ENCODE assay signal across 27 cellular contexts in the genomic region with DNA sequence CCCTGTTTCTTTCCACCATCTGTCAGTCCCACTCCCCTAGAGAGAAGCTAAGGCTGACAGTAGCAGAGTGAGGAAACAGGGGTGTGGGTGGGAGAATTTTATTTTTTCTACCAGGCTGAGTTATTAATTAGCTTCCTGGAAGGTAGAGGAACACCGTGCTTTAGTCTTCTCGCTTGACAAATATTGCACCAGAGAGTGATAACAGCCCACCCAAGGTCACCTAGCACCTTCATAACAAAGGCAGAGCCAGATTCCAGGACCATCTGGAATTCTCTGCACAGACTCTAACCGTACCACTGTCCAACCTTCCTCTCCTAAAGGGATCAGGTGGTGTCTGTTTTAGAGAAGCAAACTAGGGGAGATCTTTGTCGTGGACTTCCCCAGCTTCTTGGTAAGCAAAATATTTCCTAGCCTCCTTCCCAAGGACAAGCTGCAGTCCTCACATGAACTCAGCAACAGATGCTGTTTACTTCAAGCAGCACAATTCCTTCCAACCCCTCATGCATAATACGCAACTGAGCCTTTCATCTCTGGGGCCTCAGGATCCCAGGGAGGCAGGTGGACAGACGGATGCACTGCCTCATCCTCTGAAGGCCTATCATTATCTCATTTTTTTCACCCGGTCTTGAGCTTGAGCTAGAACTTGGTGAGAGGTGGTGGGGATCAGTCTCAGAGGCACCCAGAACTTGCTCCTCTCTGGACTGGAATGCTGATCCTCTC.
"Had no signal": no experiment of that assay in that cellular context is flagged by ENCODE, and none has a peak within 500 bp of the region (broad histone marks: within the 10 kb centered on the region; RNA-seq: fewer than 3 reads in every experiment).

No MANE protein-coding gene starts in this region.

- H3K4me1 Mint-ChIP-seq: memory B cell; mesothelial cell of epicardium; natural killer cell; neural crest cell; stimulated activated naive B cell treated with anti-CD40 and anti-IgM and Interleukin-4, amounts not matched to agents 10 μg/mL and 1 μg/mL and 100 μg/mL, for 72 hours; stimulated activated naive CD8-positive, alpha-beta T cell treated with anti-CD3 and anti-CD28 coated beads, Interleukin-15, amount 100 ng/mL, for 72 hours had no signal

- H3K4me1 ChIP-seq: gastrocnemius medialis, heart right ventricle, left ventricle myocardium inferior, lower lobe of right lung, psoas muscle, spleen, transverse colon had no signal

- DNase-seq: cortex of kidney; dorsolateral prefrontal cortex; effector CD8-positive, alpha-beta T cell; gastrocnemius medialis; heart right ventricle; kidney; left cardiac atrium; left ventricle myocardium inferior; lower lobe of right lung; natural killer cell; ovary; psoas muscle; retina; spleen; stimulated activated CD4-positive, alpha-beta T cell treated with anti-CD3 and anti-CD28 coated beads, Interleukin-15, amount 100 ng/mL, for 24 hours; stimulated activated CD4-positive, alpha-beta T cell treated with anti-CD3 and anti-CD28 coated beads, Interleukin-1b, Interleukin-23, amount 100 ng/mL, for 48 hours; stimulated activated CD4-positive, alpha-beta T cell treated with anti-CD3 and anti-CD28 coated beads, Interleukin-4, amount 100 ng/mL, for 24 hours; stimulated activated naive B cell treated with anti-CD40 and anti-IgM and Interleukin-4, amounts not matched to agents 10 μg/mL and 1 μg/mL and 100 μg/mL, for 72 hours; stimulated activated naive CD8-positive, alpha-beta T cell treated with anti-CD3 and anti-CD28 coated beads, Interleukin-15, amount 100 ng/mL, for 72 hours; transverse colon had no signal

- H3K27me3 Mint-ChIP-seq: memory B cell; stimulated activated naive CD8-positive, alpha-beta T cell treated with anti-CD3 and anti-CD28 coated beads, Interleukin-15, amount 100 ng/mL, for 72 hours had no signal

- H3K36me3 ChIP-seq: gastrocnemius medialis, heart right ventricle, left ventricle myocardium inferior, lower lobe of right lung, ovary, spleen, thoracic aorta, transverse colon had no signal

- H3K9me3 ChIP-seq: gastrocnemius medialis, heart right ventricle, left ventricle myocardium inferior, lower lobe of right lung, ovary, psoas muscle, spleen, thoracic aorta, transverse colon had no signal

- H3K27ac Mint-ChIP-seq: memory B cell; mesothelial cell of epicardium; natural killer cell; stimulated activated naive B cell treated with anti-CD40 and anti-IgM and Interleukin-4, amounts not matched to agents 10 μg/mL and 1 μg/mL and 100 μg/mL, for 72 hours had no signal

- H3K27ac ChIP-seq: dorsolateral prefrontal cortex, gastrocnemius medialis, heart right ventricle, left ventricle myocardium inferior, lower lobe of right lung, ovary, psoas muscle, spleen, thoracic aorta, transverse colon had no signal

- FAIRE-seq: endometrium, kidney had no signal

- H3K4me3 ChIP-seq: dorsolateral prefrontal cortex, gastrocnemius medialis, heart right ventricle, left ventricle myocardium inferior, lower lobe of right lung, ovary, psoas muscle, spleen, thoracic aorta, transverse colon had no signal

- H3K27me3 ChIP-seq: gastrocnemius medialis, heart right ventricle, ovary, spleen, transverse colon had no signal

- ATAC-seq: esophagus mucosa; gastrocnemius medialis; heart right ventricle; left cardiac atrium; lower lobe of right lung; natural killer cell; psoas muscle; sciatic nerve; stimulated activated naive B cell treated with anti-CD40 and anti-IgM and Interleukin-4, amounts not matched to agents 10 μg/mL and 1 μg/mL and 100 μg/mL, for 72 hours; stimulated activated naive CD8-positive, alpha-beta T cell treated with anti-CD3 and anti-CD28 coated beads, Interleukin-15, amount 100 ng/mL, for 72 hours had no signal

- H3K36me3 Mint-ChIP-seq: memory B cell; mesothelial cell of epicardium; natural killer cell; stimulated activated naive B cell treated with anti-CD40 and anti-IgM and Interleukin-4, amounts not matched to agents 10 μg/mL and 1 μg/mL and 100 μg/mL, for 72 hours had no signal

- H3K4me3 Mint-ChIP-seq: memory B cell; mesothelial cell of epicardium; natural killer cell; neural crest cell; stimulated activated naive B cell treated with anti-CD40 and anti-IgM and Interleukin-4, amounts not matched to agents 10 μg/mL and 1 μg/mL and 100 μg/mL, for 72 hours; stimulated activated naive CD8-positive, alpha-beta T cell treated with anti-CD3 and anti-CD28 coated beads, Interleukin-15, amount 100 ng/mL, for 72 hours had no signal

- H3K9me3 Mint-ChIP-seq: memory B cell; mesothelial cell of epicardium; natural killer cell; neural crest cell; stimulated activated naive B cell treated with anti-CD40 and anti-IgM and Interleukin-4, amounts not matched to agents 10 μg/mL and 1 μg/mL and 100 μg/mL, for 72 hours had no signal
